ENCODE assay signal across 21 cellular contexts in genomic region chr12:101501410-101502045, GRCh38. TPM values are rescaled to one million over a fixed set of nuclear protein-coding genes. Genes with fewer than 3 reads are reported as not detected.
DNase-seq lines count a peak whose midpoint lies in the region; ATAC-seq, FAIRE-seq and TF ChIP-seq lines count a peak whose summit lies in the region.
"Had no signal": no experiment of that assay in that cellular context is flagged by ENCODE, and none has a peak within 500 bp of the region (broad histone marks: within the 10 kb centered on the region; RNA-seq: fewer than 3 reads in every experiment).

No MANE protein-coding gene starts in this region.

- no peaks in the 10 kb centered on the region for H3K36me3 Mint-ChIP-seq in type B pancreatic cell

- no peak overlapping the region for H3K9ac ChIP-seq in MM.1S (ENCODE audit: low read length)

- H3K4me3 Mint-ChIP-seq in type B pancreatic cell: no peak overlapping the region
- H3K4me3 Mint-ChIP-seq: activated naive CD8-positive, alpha-beta T cell treated with anti-CD3 and anti-CD28 coated beads, Interleukin-2, amount 50 U/mL, for 24 hours; neural crest cell had no signal

- WGBS in pancreas, 2 donors: 18 to 22% methylated on average over 4 of the region's 4 CpGs

- no peaks in the 10 kb centered on the region for H3F3A ChIP-seq in MM.1S (ENCODE audit: insufficient read depth, low read length)

- no peaks in the 10 kb centered on the region for H4K20me1 ChIP-seq in MM.1S (ENCODE audit: insufficient read depth, low read length)

- TF ChIP-seq CTCF in astrocyte of the spinal cord (IDR thresholded peaks at IDR 0.05; ENCODE audit: low read depth, low read length) (no peak), pancreas (IDR thresholded peaks at IDR 0.05) (no peak), type B pancreatic cell (conservative IDR thresholded peaks at IDR 0.05) (no peak), MM.1S (IDR thresholded peaks at IDR 0.05; ENCODE audit: low read length) (no peak)

- intact Hi-C loops in pancreas (cut with DNase I): no loop called here

- H3K79me2 ChIP-seq in MM.1S (ENCODE audit: low read length): no peaks in the 10 kb centered on the region

- H3K4me1 ChIP-seq in pancreas (peaks cover 5 to 12% (median 8%) of the 10 kb centered on the region in 3 donors), MM.1S (ENCODE audit: low read length) (no peaks in the 10 kb centered on the region)
- H3K4me1 ChIP-seq: suprapubic skin had no signal

- H2AFZ ChIP-seq in MM.1S (ENCODE audit: low read length): no peak overlapping the region

- H3K9me2 ChIP-seq in MM.1S (replicated peaks; ENCODE audit: insufficient read depth, low read length): no peaks in the 10 kb centered on the region

- in situ Hi-C loops in astrocyte of the spinal cord (cut with HindIII; ENCODE audit: low sequenced_read_pairs): no loop called here

- DNase-seq in EH (ENCODE audit: low read depth): peak; percentile 2
- peak; percentile 79 for DNase-seq in LoVo (ENCODE audit: low spot score)
- peak; percentile 12 for DNase-seq in astrocyte of the spinal cord (ENCODE audit: low read depth, low spot score)
- DNase-seq in pancreas: no peak
- no peak for DNase-seq in inferior parietal cortex (ENCODE audit: extremely low spot score)
- DNase-seq in type B pancreatic cell (ENCODE audit: extremely low spot score, unreplicated experiment): no peak
- no peak for DNase-seq in MM.1S
- DNase-seq: activated CD4-positive, alpha-beta T cell treated with anti-CD3 and anti-CD28 coated beads for 1 hour; activated naive CD8-positive, alpha-beta T cell treated with anti-CD3 and anti-CD28 coated beads, Interleukin-2, amount 50 U/mL, for 24 hours; foreskin fibroblast; hypothalamus; kidney glomerular epithelial cell; midbrain; NCI-H1930; stimulated activated CD4-positive, alpha-beta T cell treated with anti-CD3 and anti-CD28 coated beads, Interleukin-12 subunit alpha, Interleukin-12 subunit beta, amount 100 ng/mL, for 4 hours had no signal

- no peak for FAIRE-seq in pancreas (lab: Jason Lieb, UNC)
- FAIRE-seq: endometrium had no signal

- peaks cover 7% of the 10 kb centered on the region for H3K9me3 Mint-ChIP-seq in type B pancreatic cell
- H3K9me3 Mint-ChIP-seq: activated naive CD8-positive, alpha-beta T cell treated with anti-CD3 and anti-CD28 coated beads, Interleukin-2, amount 50 U/mL, for 24 hours; activated T-helper 2 cell treated with anti-CD3 and anti-CD28 coated beads, Interferon-gamma antibody, Interleukin-2, Interleukin-4, amounts not matched to agents 10 μg/mL and 5 μg/mL and 100 μg/mL, durations not matched to agents 14 hours and 24 hours and 36 hours; neural crest cell had no signal

- H3K36me3 ChIP-seq in pancreas (no peaks in the 10 kb centered on the region), MM.1S (replicated peaks; ENCODE audit: insufficient read depth, low read length) (no peaks in the 10 kb centered on the region)
- H3K36me3 ChIP-seq: suprapubic skin had no signal

- H3K4me2 ChIP-seq in MM.1S (ENCODE audit: low read depth, low read length): no peak overlapping the region

- H3K9me3 ChIP-seq in pancreas (no peaks in the 10 kb centered on the region), MM.1S (replicated peaks; ENCODE audit: insufficient read depth, low read length) (no peaks in the 10 kb centered on the region)
- H3K9me3 ChIP-seq: suprapubic skin had no signal

- H3K27ac Mint-ChIP-seq in type B pancreatic cell: no peak overlapping the region
- H3K27ac Mint-ChIP-seq: activated naive CD8-positive, alpha-beta T cell treated with anti-CD3 and anti-CD28 coated beads, Interleukin-2, amount 50 U/mL, for 24 hours; activated T-helper 2 cell treated with anti-CD3 and anti-CD28 coated beads, Interferon-gamma antibody, Interleukin-2, Interleukin-4, amounts not matched to agents 10 μg/mL and 5 μg/mL and 100 μg/mL, durations not matched to agents 14 hours and 24 hours and 36 hours had no signal

- H3K27ac ChIP-seq in pancreas: no peak overlapping the region
- H3K27ac ChIP-seq in MM.1S (ENCODE audit: low read length): no peak overlapping the region
- H3K27ac ChIP-seq: suprapubic skin had no signal

- no peaks in the 10 kb centered on the region for H3K27me3 ChIP-seq in pancreas
- no peaks in the 10 kb centered on the region for H3K27me3 ChIP-seq in MM.1S (replicated peaks; ENCODE audit: insufficient read depth, low read length)
- H3K27me3 ChIP-seq: suprapubic skin had no signal

- H3K4me3 ChIP-seq in astrocyte of the spinal cord (ENCODE audit: low read depth, low read length) (no peak overlapping the region), pancreas (no peak overlapping the region), MM.1S (ENCODE audit: low read length) (no peak overlapping the region)
- H3K4me3 ChIP-seq: suprapubic skin had no signal

- peak; percentile 82 to 87 (median 85) for ATAC-seq in pancreas
- ATAC-seq: activated naive CD8-positive, alpha-beta T cell treated with anti-CD3 and anti-CD28 coated beads, Interleukin-2, amount 50 U/mL, for 24 hours had no signal

- H3K27me3 Mint-ChIP-seq in type B pancreatic cell: peaks cover 5% of the 10 kb centered on the region

- no peaks in the 10 kb centered on the region for H3K4me1 Mint-ChIP-seq in type B pancreatic cell (ENCODE audit: unreplicated experiment)
- H3K4me1 Mint-ChIP-seq: activated naive CD8-positive, alpha-beta T cell treated with anti-CD3 and anti-CD28 coated beads, Interleukin-2, amount 50 U/mL, for 24 hours; neural crest cell had no signal

RNA-seq across cellular contexts. Expression of gene SPIC, which starts 26.4 kb away (rescaled TPM):
- total RNA-seq in pancreas (not detected), type B pancreatic cell (ENCODE audit: low replicate concordance) (not detected in 2 replicates)
- polyA plus RNA-seq in pancreas: not detected
- total RNA-seq: activated T-helper 2 cell treated with anti-CD3 and anti-CD28 coated beads, Interferon-gamma antibody, Interleukin-2, Interleukin-4, amounts not matched to agents 10 μg/mL and 5 μg/mL and 100 μg/mL, durations not matched to agents 14 hours and 24 hours and 36 hours; neural crest cell; pulmonary artery endothelial cell; suprapubic skin had no signal
- polyA plus RNA-seq: BJ had no signal

Comparison
In these comparisons a context has a peak if more than half of its experiments do, and no peak if none do; other contexts are left out.
1. DNase-seq: peak in EH (single experiment), LoVo (single experiment) and astrocyte of the spinal cord (single experiment); none in pancreas (0 of 6), inferior parietal cortex (single experiment), type B pancreatic cell (single experiment) and MM.1S (single experiment).